In the genomic region with DNA sequence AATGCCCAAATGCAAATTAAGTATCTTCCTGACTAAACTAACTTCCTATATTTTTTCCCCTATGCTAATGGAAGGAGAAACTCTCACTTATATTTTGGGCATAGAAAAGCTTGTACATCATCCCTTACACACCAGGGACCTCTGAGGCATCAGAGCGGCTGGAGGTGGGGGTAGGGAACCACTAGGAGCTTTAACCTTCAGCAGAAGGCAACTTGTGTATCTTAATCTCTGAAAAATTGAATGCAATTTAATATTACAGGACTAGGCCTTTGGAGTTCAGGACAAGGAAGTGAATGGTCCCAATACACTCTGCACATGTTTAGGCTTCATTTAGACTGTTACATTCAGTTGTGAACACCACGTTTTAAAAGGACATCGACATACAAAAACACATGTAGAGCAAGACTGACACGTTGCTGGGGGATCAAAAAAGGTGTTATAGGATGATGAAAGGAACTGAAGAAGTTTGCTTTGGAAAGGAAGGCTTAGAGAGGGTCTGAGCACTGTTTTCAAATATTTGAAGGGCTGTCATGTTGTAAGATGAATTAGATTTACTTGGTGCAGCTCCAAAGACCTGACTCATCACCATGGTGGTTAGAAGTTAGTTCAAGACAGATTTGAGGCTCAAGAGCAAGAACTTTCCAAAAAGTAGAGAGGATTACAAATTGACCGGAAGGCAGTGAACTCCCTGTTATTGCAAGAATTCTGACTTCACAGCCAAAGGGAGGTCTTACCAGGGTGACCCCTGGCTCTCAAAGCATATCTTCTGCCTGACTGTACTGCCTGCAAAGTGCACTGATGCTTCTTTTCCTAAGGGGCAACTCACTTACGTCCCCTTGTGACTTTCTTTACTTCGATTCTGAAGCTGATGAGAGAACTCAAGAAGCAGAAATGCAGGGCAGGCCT, we compare ENCODE assay signal across 1 cellular context.
TF ChIP-seq lines count a peak whose summit lies in the region.

No MANE protein-coding gene starts in this region.

TF ChIP-seq in K562, 482 proteins besides CTCF, POLR2A, EP300 and RAD21 (continued from another document and continues in another):
- TF ChIP-seq, protein P1, sequence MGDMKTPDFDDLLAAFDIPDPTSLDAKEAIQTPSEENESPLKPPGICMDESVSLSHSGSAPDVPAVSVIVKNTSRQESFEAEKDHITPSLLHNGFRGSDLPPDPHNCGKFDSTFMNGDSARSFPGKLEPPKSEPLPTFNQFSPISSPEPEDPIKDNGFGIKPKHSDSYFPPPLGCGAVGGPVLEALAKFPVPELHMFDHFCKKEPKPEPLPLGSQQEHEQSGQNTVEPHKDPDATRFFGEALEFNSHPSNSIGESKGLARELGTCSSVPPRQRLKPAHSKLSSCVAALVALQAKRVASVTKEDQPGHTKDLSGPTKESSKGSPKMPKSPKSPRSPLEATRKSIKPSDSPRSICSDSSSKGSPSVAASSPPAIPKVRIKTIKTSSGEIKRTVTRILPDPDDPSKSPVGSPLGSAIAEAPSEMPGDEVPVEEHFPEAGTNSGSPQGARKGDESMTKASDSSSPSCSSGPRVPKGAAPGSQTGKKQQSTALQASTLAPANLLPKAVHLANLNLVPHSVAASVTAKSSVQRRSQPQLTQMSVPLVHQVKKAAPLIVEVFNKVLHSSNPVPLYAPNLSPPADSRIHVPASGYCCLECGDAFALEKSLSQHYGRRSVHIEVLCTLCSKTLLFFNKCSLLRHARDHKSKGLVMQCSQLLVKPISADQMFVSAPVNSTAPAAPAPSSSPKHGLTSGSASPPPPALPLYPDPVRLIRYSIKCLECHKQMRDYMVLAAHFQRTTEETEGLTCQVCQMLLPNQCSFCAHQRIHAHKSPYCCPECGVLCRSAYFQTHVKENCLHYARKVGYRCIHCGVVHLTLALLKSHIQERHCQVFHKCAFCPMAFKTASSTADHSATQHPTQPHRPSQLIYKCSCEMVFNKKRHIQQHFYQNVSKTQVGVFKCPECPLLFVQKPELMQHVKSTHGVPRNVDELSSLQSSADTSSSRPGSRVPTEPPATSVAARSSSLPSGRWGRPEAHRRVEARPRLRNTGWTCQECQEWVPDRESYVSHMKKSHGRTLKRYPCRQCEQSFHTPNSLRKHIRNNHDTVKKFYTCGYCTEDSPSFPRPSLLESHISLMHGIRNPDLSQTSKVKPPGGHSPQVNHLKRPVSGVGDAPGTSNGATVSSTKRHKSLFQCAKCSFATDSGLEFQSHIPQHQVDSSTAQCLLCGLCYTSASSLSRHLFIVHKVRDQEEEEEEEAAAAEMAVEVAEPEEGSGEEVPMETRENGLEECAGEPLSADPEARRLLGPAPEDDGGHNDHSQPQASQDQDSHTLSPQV (IDR thresholded peaks at IDR 0.05): peak; percentile 42; the same call in 1 of the 2 replicates
- TF ChIP-seq ETV1 (tag; conservative IDR thresholded peaks at IDR 0.05; ENCODE audit: low read depth) (0 out of 2 replicates have a peak, but pooled peaks have one; percentile 18), ETV5 (CRISPR knock-in tag; IDR thresholded peaks at IDR 0.05; ENCODE audit: low read depth) (0 out of 2 replicates have a peak, but pooled peaks have one; percentile 45), ZNF311 (CRISPR knock-in tag; IDR thresholded peaks at IDR 0.05) (no peak), DPF2 (IDR thresholded peaks at IDR 0.05) (peak; percentile 36; the same call in 1 of the 2 replicates), NFE2 (IDR thresholded peaks at IDR 0.05; ENCODE audit: low read depth) (peak; percentile 39; the same call in 1 of the 2 replicates), FOSL1 (tag; conservative IDR thresholded peaks at IDR 0.05) (peak; percentile 83), HCFC1 (IDR thresholded peaks at IDR 0.05; ENCODE audit: low read depth, low read length) (no peak), ZNF3 (CRISPR knock-in tag; IDR thresholded peaks at IDR 0.05) (no peak), ZNF232 (CRISPR knock-in tag; IDR thresholded peaks at IDR 0.05) (no peak), ZNF175 (CRISPR knock-in tag; IDR thresholded peaks at IDR 0.05; ENCODE audit: low read depth) (peak; percentile 26; the same call in 1 of the 2 replicates), HMG20A (CRISPR knock-in tag; conservative IDR thresholded peaks at IDR 0.05) (no peak), L3MBTL2 (IDR thresholded peaks at IDR 0.05) (peak; percentile 86), ZNF766 (CRISPR knock-in tag; conservative IDR thresholded peaks at IDR 0.05) (no peak), HNRNPK (IDR thresholded peaks at IDR 0.05; ENCODE audit: low read depth, low read length, poor library complexity, severe bottlenecking) (no peak), MTA2 (IDR thresholded peaks at IDR 0.05; ENCODE audit: low read depth) (no peak), ZNF124 (CRISPR knock-in tag; IDR thresholded peaks at IDR 0.05) (no peak), C11orf30 (IDR thresholded peaks at IDR 0.05; ENCODE audit: low read depth) (peak; percentile 83), CHD1 (IDR thresholded peaks at IDR 0.05; ENCODE audit: low read length) (no peak)
- TF ChIP-seq, protein P2, sequence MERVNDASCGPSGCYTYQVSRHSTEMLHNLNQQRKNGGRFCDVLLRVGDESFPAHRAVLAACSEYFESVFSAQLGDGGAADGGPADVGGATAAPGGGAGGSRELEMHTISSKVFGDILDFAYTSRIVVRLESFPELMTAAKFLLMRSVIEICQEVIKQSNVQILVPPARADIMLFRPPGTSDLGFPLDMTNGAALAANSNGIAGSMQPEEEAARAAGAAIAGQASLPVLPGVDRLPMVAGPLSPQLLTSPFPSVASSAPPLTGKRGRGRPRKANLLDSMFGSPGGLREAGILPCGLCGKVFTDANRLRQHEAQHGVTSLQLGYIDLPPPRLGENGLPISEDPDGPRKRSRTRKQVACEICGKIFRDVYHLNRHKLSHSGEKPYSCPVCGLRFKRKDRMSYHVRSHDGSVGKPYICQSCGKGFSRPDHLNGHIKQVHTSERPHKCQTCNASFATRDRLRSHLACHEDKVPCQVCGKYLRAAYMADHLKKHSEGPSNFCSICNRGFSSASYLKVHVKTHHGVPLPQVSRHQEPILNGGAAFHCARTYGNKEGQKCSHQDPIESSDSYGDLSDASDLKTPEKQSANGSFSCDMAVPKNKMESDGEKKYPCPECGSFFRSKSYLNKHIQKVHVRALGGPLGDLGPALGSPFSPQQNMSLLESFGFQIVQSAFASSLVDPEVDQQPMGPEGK (CRISPR knock-in tag; IDR thresholded peaks at IDR 0.05; ENCODE audit: borderline replicate concordance): no peak
- TF ChIP-seq, protein P3, sequence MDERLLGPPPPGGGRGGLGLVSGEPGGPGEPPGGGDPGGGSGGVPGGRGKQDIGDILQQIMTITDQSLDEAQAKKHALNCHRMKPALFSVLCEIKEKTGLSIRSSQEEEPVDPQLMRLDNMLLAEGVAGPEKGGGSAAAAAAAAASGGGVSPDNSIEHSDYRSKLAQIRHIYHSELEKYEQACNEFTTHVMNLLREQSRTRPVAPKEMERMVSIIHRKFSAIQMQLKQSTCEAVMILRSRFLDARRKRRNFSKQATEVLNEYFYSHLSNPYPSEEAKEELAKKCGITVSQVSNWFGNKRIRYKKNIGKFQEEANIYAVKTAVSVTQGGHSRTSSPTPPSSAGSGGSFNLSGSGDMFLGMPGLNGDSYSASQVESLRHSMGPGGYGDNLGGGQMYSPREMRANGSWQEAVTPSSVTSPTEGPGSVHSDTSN (CRISPR knock-in tag; IDR thresholded peaks at IDR 0.05; ENCODE audit: low read depth): no peak
- TF ChIP-seq, protein P3 (tag; conservative IDR thresholded peaks at IDR 0.05; ENCODE audit: low read depth): peak; percentile 92
- TF ChIP-seq, protein P4, sequence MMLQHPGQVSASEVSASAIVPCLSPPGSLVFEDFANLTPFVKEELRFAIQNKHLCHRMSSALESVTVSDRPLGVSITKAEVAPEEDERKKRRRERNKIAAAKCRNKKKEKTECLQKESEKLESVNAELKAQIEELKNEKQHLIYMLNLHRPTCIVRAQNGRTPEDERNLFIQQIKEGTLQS (IDR thresholded peaks at IDR 0.05): peak; percentile 66
- TF ChIP-seq, protein P4 (CRISPR knock-in tag; conservative IDR thresholded peaks at IDR 0.05): no peak
- TF ChIP-seq, protein P5, sequence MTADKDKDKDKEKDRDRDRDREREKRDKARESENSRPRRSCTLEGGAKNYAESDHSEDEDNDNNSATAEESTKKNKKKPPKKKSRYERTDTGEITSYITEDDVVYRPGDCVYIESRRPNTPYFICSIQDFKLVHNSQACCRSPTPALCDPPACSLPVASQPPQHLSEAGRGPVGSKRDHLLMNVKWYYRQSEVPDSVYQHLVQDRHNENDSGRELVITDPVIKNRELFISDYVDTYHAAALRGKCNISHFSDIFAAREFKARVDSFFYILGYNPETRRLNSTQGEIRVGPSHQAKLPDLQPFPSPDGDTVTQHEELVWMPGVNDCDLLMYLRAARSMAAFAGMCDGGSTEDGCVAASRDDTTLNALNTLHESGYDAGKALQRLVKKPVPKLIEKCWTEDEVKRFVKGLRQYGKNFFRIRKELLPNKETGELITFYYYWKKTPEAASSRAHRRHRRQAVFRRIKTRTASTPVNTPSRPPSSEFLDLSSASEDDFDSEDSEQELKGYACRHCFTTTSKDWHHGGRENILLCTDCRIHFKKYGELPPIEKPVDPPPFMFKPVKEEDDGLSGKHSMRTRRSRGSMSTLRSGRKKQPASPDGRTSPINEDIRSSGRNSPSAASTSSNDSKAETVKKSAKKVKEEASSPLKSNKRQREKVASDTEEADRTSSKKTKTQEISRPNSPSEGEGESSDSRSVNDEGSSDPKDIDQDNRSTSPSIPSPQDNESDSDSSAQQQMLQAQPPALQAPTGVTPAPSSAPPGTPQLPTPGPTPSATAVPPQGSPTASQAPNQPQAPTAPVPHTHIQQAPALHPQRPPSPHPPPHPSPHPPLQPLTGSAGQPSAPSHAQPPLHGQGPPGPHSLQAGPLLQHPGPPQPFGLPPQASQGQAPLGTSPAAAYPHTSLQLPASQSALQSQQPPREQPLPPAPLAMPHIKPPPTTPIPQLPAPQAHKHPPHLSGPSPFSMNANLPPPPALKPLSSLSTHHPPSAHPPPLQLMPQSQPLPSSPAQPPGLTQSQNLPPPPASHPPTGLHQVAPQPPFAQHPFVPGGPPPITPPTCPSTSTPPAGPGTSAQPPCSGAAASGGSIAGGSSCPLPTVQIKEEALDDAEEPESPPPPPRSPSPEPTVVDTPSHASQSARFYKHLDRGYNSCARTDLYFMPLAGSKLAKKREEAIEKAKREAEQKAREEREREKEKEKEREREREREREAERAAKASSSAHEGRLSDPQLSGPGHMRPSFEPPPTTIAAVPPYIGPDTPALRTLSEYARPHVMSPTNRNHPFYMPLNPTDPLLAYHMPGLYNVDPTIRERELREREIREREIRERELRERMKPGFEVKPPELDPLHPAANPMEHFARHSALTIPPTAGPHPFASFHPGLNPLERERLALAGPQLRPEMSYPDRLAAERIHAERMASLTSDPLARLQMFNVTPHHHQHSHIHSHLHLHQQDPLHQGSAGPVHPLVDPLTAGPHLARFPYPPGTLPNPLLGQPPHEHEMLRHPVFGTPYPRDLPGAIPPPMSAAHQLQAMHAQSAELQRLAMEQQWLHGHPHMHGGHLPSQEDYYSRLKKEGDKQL (CRISPR knock-in tag; IDR thresholded peaks at IDR 0.05; ENCODE audit: borderline replicate concordance): no peak
- TF ChIP-seq, protein P6, sequence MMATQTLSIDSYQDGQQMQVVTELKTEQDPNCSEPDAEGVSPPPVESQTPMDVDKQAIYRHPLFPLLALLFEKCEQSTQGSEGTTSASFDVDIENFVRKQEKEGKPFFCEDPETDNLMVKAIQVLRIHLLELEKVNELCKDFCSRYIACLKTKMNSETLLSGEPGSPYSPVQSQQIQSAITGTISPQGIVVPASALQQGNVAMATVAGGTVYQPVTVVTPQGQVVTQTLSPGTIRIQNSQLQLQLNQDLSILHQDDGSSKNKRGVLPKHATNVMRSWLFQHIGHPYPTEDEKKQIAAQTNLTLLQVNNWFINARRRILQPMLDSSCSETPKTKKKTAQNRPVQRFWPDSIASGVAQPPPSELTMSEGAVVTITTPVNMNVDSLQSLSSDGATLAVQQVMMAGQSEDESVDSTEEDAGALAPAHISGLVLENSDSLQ (IDR thresholded peaks at IDR 0.05): peak; percentile 90
- TF ChIP-seq, protein P7, sequence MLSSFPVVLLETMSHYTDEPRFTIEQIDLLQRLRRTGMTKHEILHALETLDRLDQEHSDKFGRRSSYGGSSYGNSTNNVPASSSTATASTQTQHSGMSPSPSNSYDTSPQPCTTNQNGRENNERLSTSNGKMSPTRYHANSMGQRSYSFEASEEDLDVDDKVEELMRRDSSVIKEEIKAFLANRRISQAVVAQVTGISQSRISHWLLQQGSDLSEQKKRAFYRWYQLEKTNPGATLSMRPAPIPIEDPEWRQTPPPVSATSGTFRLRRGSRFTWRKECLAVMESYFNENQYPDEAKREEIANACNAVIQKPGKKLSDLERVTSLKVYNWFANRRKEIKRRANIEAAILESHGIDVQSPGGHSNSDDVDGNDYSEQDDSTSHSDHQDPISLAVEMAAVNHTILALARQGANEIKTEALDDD (IDR thresholded peaks at IDR 0.05): peak; percentile 53; the same call in 1 of the 2 replicates
- TF ChIP-seq, protein P8, sequence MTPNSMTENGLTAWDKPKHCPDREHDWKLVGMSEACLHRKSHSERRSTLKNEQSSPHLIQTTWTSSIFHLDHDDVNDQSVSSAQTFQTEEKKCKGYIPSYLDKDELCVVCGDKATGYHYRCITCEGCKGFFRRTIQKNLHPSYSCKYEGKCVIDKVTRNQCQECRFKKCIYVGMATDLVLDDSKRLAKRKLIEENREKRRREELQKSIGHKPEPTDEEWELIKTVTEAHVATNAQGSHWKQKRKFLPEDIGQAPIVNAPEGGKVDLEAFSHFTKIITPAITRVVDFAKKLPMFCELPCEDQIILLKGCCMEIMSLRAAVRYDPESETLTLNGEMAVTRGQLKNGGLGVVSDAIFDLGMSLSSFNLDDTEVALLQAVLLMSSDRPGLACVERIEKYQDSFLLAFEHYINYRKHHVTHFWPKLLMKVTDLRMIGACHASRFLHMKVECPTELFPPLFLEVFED (CRISPR knock-in tag; conservative IDR thresholded peaks at IDR 0.05): no peak
